In genomic region chr4:1249148-1249730, GRCh38 we compare ENCODE assay signal across 1 cellular context.
TF ChIP-seq lines count a peak whose summit lies in the region.

No MANE protein-coding gene starts in this region.

TF ChIP-seq in WTC11, 78 proteins besides CTCF, POLR2A, EP300 and RAD21 (continued from another document):
- TF ChIP-seq PRRX2 (CRISPR knock-in tag; IDR thresholded peaks at IDR 0.05): no peak
- no peak for TF ChIP-seq ZNF396 (CRISPR knock-in tag; IDR thresholded peaks at IDR 0.05; ENCODE audit: borderline replicate concordance)
- peak; percentile 33 for TF ChIP-seq NFYB (CRISPR knock-in tag; conservative IDR thresholded peaks at IDR 0.05; ENCODE audit: low read depth)
- 0 out of 2 replicates have a peak, but pooled peaks have one; percentile 38 for TF ChIP-seq ZNF317 (CRISPR knock-in tag; IDR thresholded peaks at IDR 0.05; ENCODE audit: borderline replicate concordance, low read depth)
- no peak for TF ChIP-seq SOX15 (CRISPR knock-in tag; IDR thresholded peaks at IDR 0.05)
- peak; percentile 34; the same call in 1 of the 2 replicates for TF ChIP-seq ZNF263 (CRISPR knock-in tag; IDR thresholded peaks at IDR 0.05; ENCODE audit: low read depth)
